8 cellular contexts compared by ENCODE assay signal in genomic region chr3:183085634-183086390, GRCh38. TPM values are rescaled to one million over a fixed set of nuclear protein-coding genes. Genes with fewer than 3 reads are reported as not detected.
DNase-seq lines count a peak whose midpoint lies in the region; ATAC-seq and TF ChIP-seq lines count a peak whose summit lies in the region.

No MANE protein-coding gene starts in this region.

- no peaks in the 10 kb centered on the region for H3K27me3 ChIP-seq in H7 (ENCODE audit: control insufficient read depth, insufficient read depth, low read length)

- peaks cover 5% of the 10 kb centered on the region; the same call in 1 of the 2 replicates for H3K36me3 ChIP-seq in H7 (replicated peaks; ENCODE audit: control insufficient read depth, insufficient read depth, low read length)

- H3K4me3 ChIP-seq in H7 (ENCODE audit: insufficient read depth, low read depth, low read length) (no peak overlapping the region), WI38 (ENCODE audit: low read depth, low read length) (no peak overlapping the region)

- ATAC-seq in left lobe of liver (peak; percentile 46), GM21723 (IDR thresholded peaks at IDR 0.05; ENCODE audit: unreplicated experiment) (no peak), HG03460 (IDR thresholded peaks at IDR 0.05; ENCODE audit: unreplicated experiment) (no peak)

- peak; percentile 39; the same call in 1 of the 2 replicates for TF ChIP-seq CTCF in WI38 (IDR thresholded peaks at IDR 0.05; ENCODE audit: low read depth, low read length)

- DNase-seq in CMK (ENCODE audit: low read depth) (peak; percentile 24), H7 (peak; percentile 79), left lobe of liver (ENCODE audit: low spot score) (no peak), NCI-H510A (lab: John Stamatoyannopoulos, UW) (no peak), hypothalamus (lab: John Stamatoyannopoulos, UW) (no peak)

RNA-seq across cellular contexts. Expression of gene MCCC1, which starts 13.5 kb away (rescaled TPM):
- total RNA-seq in H7 (2014; rRNA removed; shearing (Covaris generic)) = 20.5 and 25.2 TPM in 2 replicates
- total RNA-seq in left lobe of liver = 46.1 TPM

Comparison
In these comparisons a context has a peak if more than half of its experiments do, and no peak if none do; other contexts are left out.
1. DNase-seq: peak in CMK (single experiment) and H7 (single experiment); none in left lobe of liver (single experiment), NCI-H510A (single experiment) and hypothalamus (0 of 51).